Comparison of ENCODE assay signal across 1 cellular context in the genomic region with DNA sequence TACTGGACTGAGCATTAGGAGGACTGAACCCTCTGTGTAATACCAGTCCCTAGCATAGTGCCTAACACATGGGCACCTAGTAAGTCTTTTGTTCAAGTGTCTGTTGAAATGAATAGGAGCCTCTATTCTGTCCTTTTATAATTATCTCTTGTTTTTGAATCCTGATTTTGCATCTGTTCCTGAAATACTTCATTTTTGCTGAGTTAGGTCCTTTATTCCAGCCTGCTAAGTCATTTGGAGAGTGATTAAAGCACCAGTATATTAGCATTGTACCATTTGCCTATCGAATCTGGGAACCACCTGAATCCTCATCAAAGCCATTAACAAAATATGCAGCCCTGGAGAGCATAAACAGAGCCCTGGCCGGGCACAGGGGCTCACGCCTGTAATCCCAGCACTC.
A peak's percentile ranks its signal among the peaks of the same experiment; 100 is the strongest.
TF ChIP-seq lines count a peak whose summit lies in the region.

No MANE protein-coding gene starts in this region.

TF ChIP-seq in K562, 482 proteins besides CTCF, POLR2A, EP300 and RAD21 (continued from another document):
- TF ChIP-seq MAFG (tag; conservative IDR thresholded peaks at IDR 0.05) (0 out of 2 replicates have a peak, but pooled peaks have one; percentile 6), MAFK (IDR thresholded peaks at IDR 0.05; ENCODE audit: low read length) (peak; percentile 32; the same call in 1 of the 2 replicates), TARDBP (IDR thresholded peaks at IDR 0.05) (no peak), C11orf30 (IDR thresholded peaks at IDR 0.05; ENCODE audit: low read depth) (peak; percentile 56)
TF ChIP-seq in K562: peak in this region for 5.
